In the genomic region with DNA sequence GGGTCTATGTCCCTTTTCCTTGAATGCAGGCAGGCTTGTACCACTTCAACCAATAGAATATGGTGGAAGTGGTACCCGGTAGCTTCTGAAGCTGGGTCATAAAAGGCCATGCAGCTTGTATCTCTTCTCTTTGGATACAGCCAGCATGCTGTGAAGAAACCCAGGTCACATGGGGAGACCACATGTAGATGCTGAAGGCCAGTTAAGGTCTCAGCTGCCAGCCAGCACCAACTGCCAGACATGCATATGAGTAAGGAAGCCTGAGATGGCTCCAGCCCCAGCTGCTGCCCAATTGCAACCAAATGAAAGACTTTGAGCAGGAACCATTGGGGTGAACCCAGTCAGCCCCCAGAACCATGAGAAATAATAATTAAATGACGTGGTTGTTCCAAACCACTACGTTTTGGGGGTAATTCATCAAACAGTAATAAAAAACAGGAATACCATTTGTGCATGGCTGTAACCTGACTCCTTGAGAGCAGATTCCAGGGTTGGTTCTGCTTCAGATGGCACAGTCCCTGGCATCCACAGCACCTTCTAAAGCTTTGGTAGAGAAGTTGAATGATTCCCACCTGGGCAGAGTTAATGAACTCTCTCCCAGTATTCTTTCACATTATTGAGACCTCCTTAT, we compare ENCODE assay signal across 33 cellular contexts. TPM values are rescaled to one million over a fixed set of nuclear protein-coding genes. Genes with fewer than 3 reads are reported as not detected.
A peak's percentile ranks its signal among the peaks of the same experiment; 100 is the strongest.
DNase-seq lines count a peak whose midpoint lies in the region; ATAC-seq, FAIRE-seq and TF ChIP-seq lines count a peak whose summit lies in the region.
"Had no signal": no experiment of that assay in that cellular context is flagged by ENCODE, and none has a peak within 500 bp of the region (broad histone marks: within the 10 kb centered on the region; RNA-seq: fewer than 3 reads in every experiment).

No MANE protein-coding gene starts in this region.

- H3K4me3 ChIP-seq in GM23248 (no peak overlapping the region), PC-9 (no peak overlapping the region)
- H3K4me3 ChIP-seq: BLaER1, coronary artery, esophagus squamous epithelium, gastrocnemius medialis, GM12878, left ventricle myocardium inferior, stomach, thyroid gland had no signal

- H3K27ac ChIP-seq in GM23248 (no peak overlapping the region), PC-9 (peak overlapping the region; percentile 85)
- H3K27ac ChIP-seq: BLaER1, coronary artery, gastrocnemius medialis, left ventricle myocardium inferior, RWPE1, stomach, thyroid gland had no signal

- DNase-seq in Calu3 (no peak), GM23248 (peak; percentile 3), PC-9 (no peak), myocyte (ENCODE audit: low read depth) (peak; percentile 92), cardiac septum (ENCODE audit: low spot score) (no peak), D721Med (ENCODE audit: insufficient read length, low spot score) (no peak)
- DNase-seq: activated CD4-positive, alpha-beta memory T cell treated with anti-CD3 and anti-CD28 coated beads for 36 hours; activated CD8-positive, alpha-beta memory T cell treated with anti-CD3 and anti-CD28 coated beads, Interleukin-2, amount 50 U/mL, for 4 hours; activated naive CD4-positive, alpha-beta T cell treated with anti-CD3 and anti-CD28 coated beads, Interleukin-2, amount 10 ng/mL, durations not matched to agents 7 days and 5 days; amniotic stem cell; EL; esophagus squamous epithelium; hypothalamus; immature natural killer cell; KG1; left ventricle myocardium inferior; natural killer cell; NCI-H1436; NCI-H2227 treated with DMSO at 0.1 percent for 48 hours; NCI-H774; retina; stimulated activated CD4-positive, alpha-beta T cell treated with anti-CD3 and anti-CD28 coated beads, Interleukin-2, amount 100 ng/mL, for 24 hours; stomach had no signal

- H3K9ac ChIP-seq in GM23248: no peak overlapping the region
- H3K9ac ChIP-seq: BLaER1 had no signal

- H3K4me1 ChIP-seq in GM23248 (ENCODE audit: insufficient read depth): no peaks in the 10 kb centered on the region
- peaks cover 35% of the 10 kb centered on the region for H3K4me1 ChIP-seq in PC-9 (replicated peaks; ENCODE audit: insufficient read depth)
- H3K4me1 ChIP-seq: left ventricle myocardium inferior, thyroid gland had no signal

- H3F3A ChIP-seq in GM23248 (ENCODE audit: insufficient read depth) (no peaks in the 10 kb centered on the region), PC-9 (ENCODE audit: insufficient read depth, low read depth) (peaks cover 13% of the 10 kb centered on the region)

- H3K4me2 ChIP-seq in GM23248 (ENCODE audit: unreplicated experiment) (no peak overlapping the region), PC-9 (peak overlapping the region; percentile 71)
- H3K4me2 ChIP-seq: BLaER1 had no signal

- intact Hi-C loops in Calu3 (cut with micrococcal nuclease; ENCODE audit: unreplicated experiment) (no loop called here), PC-9 (cut with micrococcal nuclease; ENCODE audit: unreplicated experiment) (loop anchor here (1.0 to 10.0 kb wide), 2 partner anchors 62 to 90 kb away; partner anchors contain the start of gene RBP1), cardiac septum (cut with DNase I) (no loop called here)

- H3K36me3 Mint-ChIP-seq in Calu3 (ENCODE audit: insufficient read depth, unreplicated experiment): peaks cover 11% of the 10 kb centered on the region
- H3K36me3 Mint-ChIP-seq: activated CD4-positive, alpha-beta memory T cell treated with anti-CD3 and anti-CD28 coated beads for 36 hours; activated naive CD4-positive, alpha-beta T cell treated with anti-CD3 and anti-CD28 coated beads, Interleukin-2, amount 10 ng/mL, durations not matched to agents 7 days and 5 days; immature natural killer cell; natural killer cell had no signal

- no TSS peak for BruUV-seq in Calu3 (replicated peaks; lab: Mats Ljungman, UMichigan)
- no TSS peak for BruUV-seq in PC-9 (replicated peaks; lab: Mats Ljungman, UMichigan)

- no peak overlapping the region for H3K4me3 Mint-ChIP-seq in Calu3 (ENCODE audit: low read depth, unreplicated experiment)
- H3K4me3 Mint-ChIP-seq: activated CD4-positive, alpha-beta memory T cell treated with anti-CD3 and anti-CD28 coated beads for 36 hours; activated naive CD4-positive, alpha-beta T cell treated with anti-CD3 and anti-CD28 coated beads, Interleukin-2, amount 10 ng/mL, durations not matched to agents 7 days and 5 days; immature natural killer cell; natural killer cell had no signal

- CTCF ChIA-PET in Calu3 (lab: Charles Lee) (no interaction called here), PC-9 (lab: Charles Lee) (no interaction called here)

- H3K27me3 ChIP-seq in GM23248 (replicated peaks; ENCODE audit: insufficient read depth) (no peaks in the 10 kb centered on the region), PC-9 (ENCODE audit: insufficient read depth, low read depth) (no peaks in the 10 kb centered on the region)
- H3K27me3 ChIP-seq: BLaER1, esophagus squamous epithelium, gastrocnemius medialis, stomach, thyroid gland had no signal

- H3K9me2 ChIP-seq in GM23248 (ENCODE audit: insufficient read depth): no peaks in the 10 kb centered on the region
- no peaks in the 10 kb centered on the region for H3K9me2 ChIP-seq in PC-9 (ENCODE audit: insufficient read depth)

- H3K27me3 Mint-ChIP-seq in Calu3 (ENCODE audit: unreplicated experiment): no peaks in the 10 kb centered on the region
- H3K27me3 Mint-ChIP-seq: activated CD4-positive, alpha-beta memory T cell treated with anti-CD3 and anti-CD28 coated beads for 36 hours; activated naive CD4-positive, alpha-beta T cell treated with anti-CD3 and anti-CD28 coated beads, Interleukin-2, amount 10 ng/mL, durations not matched to agents 7 days and 5 days had no signal

- H3K79me2 ChIP-seq in GM23248 (ENCODE audit: insufficient read depth): no peaks in the 10 kb centered on the region
- H3K79me2 ChIP-seq in PC-9 (ENCODE audit: low read depth): no peaks in the 10 kb centered on the region

- H3K9me3 Mint-ChIP-seq in Calu3 (ENCODE audit: low read depth, unreplicated experiment): no peaks in the 10 kb centered on the region
- H3K9me3 Mint-ChIP-seq: activated CD4-positive, alpha-beta memory T cell treated with anti-CD3 and anti-CD28 coated beads for 36 hours; activated naive CD4-positive, alpha-beta T cell treated with anti-CD3 and anti-CD28 coated beads, Interleukin-2, amount 10 ng/mL, durations not matched to agents 7 days and 5 days; immature natural killer cell; natural killer cell had no signal

- no peak for FAIRE-seq in D721Med (lab: Jason Lieb, UNC)
- FAIRE-seq: GM12878, HTR-8/SVneo had no signal

- peak overlapping the region; percentile 60 for H3K27ac Mint-ChIP-seq in Calu3 (ENCODE audit: unreplicated experiment)
- H3K27ac Mint-ChIP-seq: activated CD4-positive, alpha-beta memory T cell treated with anti-CD3 and anti-CD28 coated beads for 36 hours; activated naive CD4-positive, alpha-beta T cell treated with anti-CD3 and anti-CD28 coated beads, Interleukin-2, amount 10 ng/mL, durations not matched to agents 7 days and 5 days; immature natural killer cell; natural killer cell had no signal

- H3K36me3 ChIP-seq in GM23248 (ENCODE audit: low read depth): no peaks in the 10 kb centered on the region
- no peaks in the 10 kb centered on the region for H3K36me3 ChIP-seq in PC-9 (ENCODE audit: low read depth)
- H3K36me3 ChIP-seq: BLaER1, esophagus squamous epithelium, gastrocnemius medialis, left ventricle myocardium inferior, stomach, thyroid gland had no signal

- ATAC-seq in esophagus mucosa: no peak
- ATAC-seq: GM12878, natural killer cell had no signal

- POLR2A ChIA-PET in PC-9 (lab: Charles Lee; ENCODE audit: unreplicated experiment): no interaction called here

- no peaks in the 10 kb centered on the region for H3K9me3 ChIP-seq in GM23248 (ENCODE audit: low read depth)
- no peaks in the 10 kb centered on the region for H3K9me3 ChIP-seq in PC-9 (ENCODE audit: insufficient read depth, low read depth)
- H3K9me3 ChIP-seq: BLaER1, esophagus squamous epithelium, gastrocnemius medialis, left ventricle myocardium inferior, stomach, thyroid gland had no signal

- in situ Hi-C loops in GM23248 (cut with MboI): no loop called here

- H2AFZ ChIP-seq in GM23248 (no peak overlapping the region), PC-9 (no peak overlapping the region)

- H4K20me1 ChIP-seq in GM23248 (ENCODE audit: insufficient read depth) (no peaks in the 10 kb centered on the region), PC-9 (ENCODE audit: insufficient read depth) (no peaks in the 10 kb centered on the region)
- H4K20me1 ChIP-seq: BLaER1 had no signal

- 25 to 32% methylated on average over 3 of the region's 3 CpGs for WGBS in GM23248 (ENCODE audit: low coverage in 1 of 2, low lambda C conversion rate in 2 of 2, missing lambda C conversion rate in 2 of 2), 2 experiments

- TF ChIP-seq CTCF in Calu3 (IDR thresholded peaks at IDR 0.05; ENCODE audit: unreplicated experiment): no peak
- no peak for TF ChIP-seq CTCF in PC-9 (conservative IDR thresholded peaks at IDR 0.05)
- no peak for TF ChIP-seq CTCF in D721Med (IDR thresholded peaks at IDR 0.05; ENCODE audit: insufficient read depth, missing control alignments)

- peaks cover 25% of the 10 kb centered on the region for H3K4me1 Mint-ChIP-seq in Calu3 (ENCODE audit: low read depth, unreplicated experiment)
- H3K4me1 Mint-ChIP-seq: activated naive CD4-positive, alpha-beta T cell treated with anti-CD3 and anti-CD28 coated beads, Interleukin-2, amount 10 ng/mL, durations not matched to agents 7 days and 5 days; immature natural killer cell; natural killer cell had no signal

RNA-seq across cellular contexts. Expression of gene RBP2, which starts 3.8 kb away (rescaled TPM):
- total RNA-seq in Calu3 (2022): not detected in 2 replicates
- total RNA-seq in GM23248 (2014; rRNA removed; shearing (Covaris generic)): not detected in 2 replicates
- not detected in 2 replicates for polyA plus RNA-seq in GM23248 (2016; fragmentation: Nextera tagmentation; extraction: Ambion mirVana)
- not detected in 2 replicates for total RNA-seq in PC-9 (2021)
- total RNA-seq in myocyte: 0.78 and 0.94 TPM in 2 replicates
- not detected for polyA plus RNA-seq in myocyte (2012)
- not detected for total RNA-seq in esophagus mucosa
- not detected for total RNA-seq in cardiac septum
- total RNA-seq: activated CD4-positive, alpha-beta memory T cell treated with anti-CD3 and anti-CD28 coated beads for 36 hours; esophagus squamous epithelium; gastrocnemius medialis; GM12878; left ventricle myocardium inferior; natural killer cell; omental fat pad; T-helper 1 cell treated with Interleukin-12 subunit alpha and Interleukin-12 subunit beta and Interleukin-4 antibody, amounts not matched to agents 30 ng/mL and 1 ng/mL, for 36 hours; thyroid gland had no signal
- polyA plus RNA-seq: GM12878, immature natural killer cell had no signal

Comparison
In these comparisons a context has a peak if more than half of its experiments do, and no peak if none do; other contexts are left out.
1. DNase-seq: peak in GM23248 (single experiment) and myocyte (single experiment); none in Calu3 (single experiment), PC-9 (0 of 2), cardiac septum (single experiment) and D721Med (single experiment).